In the genomic region with DNA sequence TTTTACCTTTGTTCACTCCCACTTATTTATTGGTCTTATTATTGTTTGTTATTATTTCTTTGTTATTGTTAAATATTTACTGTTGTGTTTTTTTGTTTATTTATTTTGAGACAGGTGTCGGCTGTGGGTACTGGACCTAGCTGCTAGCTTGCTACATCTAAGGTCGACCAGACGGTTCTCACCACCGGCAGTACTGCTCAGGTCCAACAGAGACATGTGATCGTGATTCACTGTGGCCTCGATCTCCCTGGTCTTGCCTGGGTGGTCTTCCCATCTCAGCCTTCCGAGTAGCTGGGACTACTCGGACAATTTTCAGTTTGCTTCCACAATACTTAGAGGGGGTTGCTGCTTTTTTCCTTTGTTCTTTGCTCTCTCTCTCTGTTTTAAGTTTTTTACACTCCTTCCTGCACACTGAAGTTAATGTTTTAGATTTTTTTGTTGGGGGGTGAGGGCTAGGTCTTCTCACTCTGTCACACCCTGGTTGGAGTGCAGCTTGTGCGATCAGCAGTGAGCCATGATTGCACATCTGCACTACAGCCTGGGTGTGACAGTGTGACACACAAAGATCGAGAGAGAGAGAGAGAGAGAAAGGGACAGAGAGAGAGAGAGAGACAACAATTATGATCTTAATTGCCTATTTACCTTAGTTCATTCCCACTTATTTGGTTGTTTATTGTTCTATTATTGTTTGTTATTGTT, we compare ENCODE assay signal across 27 cellular contexts.
A peak's percentile ranks its signal among the peaks of the same experiment; 100 is the strongest.
DNase-seq lines count a peak whose midpoint lies in the region; ATAC-seq, FAIRE-seq and TF ChIP-seq lines count a peak whose summit lies in the region.
"Had no signal": no experiment of that assay in that cellular context is flagged by ENCODE, and none has a peak within 500 bp of the region (broad histone marks: within the 10 kb centered on the region; RNA-seq: fewer than 3 reads in every experiment).

No MANE protein-coding gene starts in this region.

- TF ChIP-seq EP300 in HepG2 (IDR thresholded peaks at IDR 0.05; ENCODE audit: low read depth in 2 of 2, low read length in 2 of 2) = no peak
- no peak for TF ChIP-seq EP300 in HepG2 (CRISPR knock-in tag; IDR thresholded peaks at IDR 0.05; ENCODE audit: borderline replicate concordance)

- TF ChIP-seq POLR2A in spleen (IDR thresholded peaks at IDR 0.05) (no peak), HepG2 (IDR thresholded peaks at IDR 0.05; ENCODE audit: insufficient read depth in 1 of 2, low read depth in 2 of 2, low read length in 2 of 2) (no peak)

- peak overlapping the region; percentile 72 for H3K27ac ChIP-seq in SU-DHL-6 (ENCODE audit: low read depth, low read length)
- peak overlapping the region in 7 of 8 donors; percentile 5 to 81 (median 71) for H3K27ac ChIP-seq in spleen
- H3K27ac ChIP-seq in HepG2 (ENCODE audit: extremely low read length, insufficient read depth, low read length) = no peak overlapping the region
- H3K27ac ChIP-seq in lower lobe of right lung = no peak overlapping the region
- H3K27ac ChIP-seq: dorsolateral prefrontal cortex, PC-9, SJCRH30, upper lobe of right lung, WERI-Rb-1 had no signal

- in situ Hi-C loops in HepG2 (cut with HindIII; ENCODE audit: extremely low pct_ligation_motif_present, low pct_unique_long_range_greater_than_20kb) = no loop called here

- DNase-seq in activated T-cell treated with anti-CD3 and anti-CD28 coated beads, Interleukin-2, amount 50 U/mL, for 72 hours = no peak
- no peak for DNase-seq in activated T-cell treated with anti-CD3 and anti-CD28 coated beads, Interleukin-2, amount 50 U/mL, for 1 hour
- peak; percentile 82 for DNase-seq in MV-4-11 (lab: John Stamatoyannopoulos, UW)
- no peak for DNase-seq in spleen
- no peak for DNase-seq in chondrocyte (ENCODE audit: low spot score)
- no peak for DNase-seq in HepG2 (ENCODE audit: low spot score)
- DNase-seq in lower lobe of right lung = no peak
- DNase-seq: activated CD4-positive, alpha-beta T cell treated with anti-CD3 and anti-CD28 coated beads, Interleukin-2, amount 50 U/mL, for 4 hours; activated naive CD4-positive, alpha-beta T cell; activated T-cell treated with anti-CD3 and anti-CD28 coated beads for 4 hours; BE2C; Calu3; caudate nucleus; dorsolateral prefrontal cortex; MG63; naive thymus-derived CD8-positive, alpha-beta T cell; NCI-H1694 treated with DMSO at 0.1 percent for 48 hours; NCI-H526; PC-9; retina; SJCRH30; stimulated activated CD4-positive, alpha-beta T cell treated with anti-CD3 and anti-CD28 coated beads, Interleukin-4, amount 100 ng/mL, for 24 hours; T-helper 2 cell; upper lobe of right lung; WERI-Rb-1 had no signal

- no peak for TF ChIP-seq RAD21 in HepG2 (CRISPR knock-in tag; IDR thresholded peaks at IDR 0.05)

- BruUV-seq in HepG2 (replicated peaks; lab: Mats Ljungman, UMichigan) = no TSS peak

- peak overlapping the region; percentile 25 for H3K27ac Mint-ChIP-seq in activated T-cell treated with anti-CD3 and anti-CD28 coated beads, Interleukin-2, amount 50 U/mL, for 72 hours
- H3K27ac Mint-ChIP-seq in chondrocyte (ENCODE audit: unreplicated experiment) = no peak overlapping the region

- H3K79me2 ChIP-seq in SU-DHL-6 (ENCODE audit: insufficient read depth, low read length) (peaks cover 60% of the 10 kb centered on the region), HepG2 (ENCODE audit: insufficient read depth, low read length) (peaks cover 13% of the 10 kb centered on the region)

- H3K4me2 ChIP-seq in SU-DHL-6 (ENCODE audit: low read depth, low read length, poor library complexity, severe bottlenecking) (peak overlapping the region; percentile 91), HepG2 (ENCODE audit: low read depth, low read length) (no peak overlapping the region)
- H3K4me2 ChIP-seq: PC-9 had no signal

- H3K9me2 ChIP-seq in SU-DHL-6 (replicated peaks; ENCODE audit: insufficient read depth, low read length) = no peaks in the 10 kb centered on the region

- H3K9me3 Mint-ChIP-seq in activated T-cell treated with anti-CD3 and anti-CD28 coated beads, Interleukin-2, amount 50 U/mL, for 72 hours = peaks cover 19 to 22% of the 10 kb centered on the region in 2 donors
- H3K9me3 Mint-ChIP-seq in chondrocyte (ENCODE audit: low read depth) = peaks cover 25% of the 10 kb centered on the region

- CTCF ChIA-PET in HepG2 (lab: Yijun Ruan, JAX; ENCODE audit: low intra/inter-chr PET ratio, low total read pairs) = no interaction called here

- peak overlapping the region; percentile 85 for H2AFZ ChIP-seq in SU-DHL-6 (ENCODE audit: low read depth, low read length, severe bottlenecking)
- H2AFZ ChIP-seq in HepG2 (ENCODE audit: low read length) = no peak overlapping the region
- H2AFZ ChIP-seq: PC-9 had no signal

- H3K27me3 ChIP-seq in SU-DHL-6 (ENCODE audit: low read length) (no peaks in the 10 kb centered on the region), spleen (replicated peaks in 1 of 7) (no peaks in the 10 kb centered on the region), HepG2 (ENCODE audit: control insufficient read depth in 1 of 2, insufficient read depth in 2 of 2, low read length in 2 of 2) (no peaks in the 10 kb centered on the region; a peak in 1 of 5 replicates), lower lobe of right lung (ENCODE audit: low read depth) (no peaks in the 10 kb centered on the region)
- H3K27me3 ChIP-seq: BE2C, dorsolateral prefrontal cortex, MG63, SJCRH30, upper lobe of right lung had no signal

- H4K20me1 ChIP-seq in SU-DHL-6 (ENCODE audit: low read depth, low read length) = no peaks in the 10 kb centered on the region
- H4K20me1 ChIP-seq in HepG2 (ENCODE audit: insufficient read depth, low read length) = no peaks in the 10 kb centered on the region

- no peaks in the 10 kb centered on the region for H3F3A ChIP-seq in SU-DHL-6 (ENCODE audit: insufficient read depth)

- H3K36me3 ChIP-seq in SU-DHL-6 (ENCODE audit: low read length) (no peaks in the 10 kb centered on the region; the same call in 1 of the 2 replicates), spleen (peaks cover 0 to 24% (median 0%) of the 10 kb centered on the region in 6 donors), HepG2 (replicated peaks in 1 of 2; ENCODE audit: control insufficient read depth in 1 of 2, insufficient read depth in 2 of 2, low read length in 2 of 2) (peaks cover 2 to 6% of the 10 kb centered on the region in 2 experiments; a peak in 3 of 5 replicates), lower lobe of right lung (no peaks in the 10 kb centered on the region)
- H3K36me3 ChIP-seq: upper lobe of right lung had no signal

- TF ChIP-seq CTCF in SU-DHL-6 (IDR thresholded peaks at IDR 0.05; ENCODE audit: insufficient read depth, low read length, poor library complexity, severe bottlenecking) = no peak
- TF ChIP-seq CTCF in spleen (IDR thresholded peaks at IDR 0.05 in 8 of 11, conservative IDR thresholded peaks at IDR 0.05 in 3 of 11) = no peak
- TF ChIP-seq CTCF in chondrocyte (IDR thresholded peaks at IDR 0.05) = no peak
- no peak for TF ChIP-seq CTCF in HepG2 (CRISPR knock-in tag; IDR thresholded peaks at IDR 0.05)
- TF ChIP-seq CTCF in lower lobe of right lung (IDR thresholded peaks at IDR 0.05) = no peak

- H3K9me3 ChIP-seq in SU-DHL-6 (ENCODE audit: insufficient read depth, low read length) (no peaks in the 10 kb centered on the region), spleen (peaks cover 0 to 22% (median 11%) of the 10 kb centered on the region in 8 donors), HepG2 (ENCODE audit: low read length) (no peaks in the 10 kb centered on the region), lower lobe of right lung (no peaks in the 10 kb centered on the region)
- H3K9me3 ChIP-seq: BE2C, upper lobe of right lung had no signal

- POLR2A ChIA-PET in HepG2 (lab: Yijun Ruan, JAX) = no interaction called here

- 68 to 96% (median 79%) methylated on average over 10 of the region's 10 CpGs for WGBS in spleen, 5 donors
- whole genome bisulfite sequencing in HepG2 (ENCODE audit: low lambda C conversion rate) = 84% methylated on average over 10 of the region's 10 CpGs

- ATAC-seq in activated T-cell treated with anti-CD3 and anti-CD28 coated beads, Interleukin-2, amount 50 U/mL, for 72 hours (replicated peaks in 1 of 2) = no peak
- ATAC-seq in HepG2 (no peak), lower lobe of right lung (no peak)
- ATAC-seq: naive thymus-derived CD8-positive, alpha-beta T cell; upper lobe of right lung had no signal

- H3K4me1 ChIP-seq in spleen (peaks cover 0 to 11% (median 0%) of the 10 kb centered on the region in 6 donors), HepG2 (ENCODE audit: insufficient read depth, low read length) (no peaks in the 10 kb centered on the region), lower lobe of right lung (no peaks in the 10 kb centered on the region)
- H3K4me1 ChIP-seq: BE2C, SJCRH30, upper lobe of right lung had no signal

- H3K4me1 Mint-ChIP-seq in activated T-cell treated with anti-CD3 and anti-CD28 coated beads, Interleukin-2, amount 50 U/mL, for 72 hours (ENCODE audit: low read depth) = peaks cover 2% of the 10 kb centered on the region
- H3K4me1 Mint-ChIP-seq in chondrocyte (ENCODE audit: low read depth) = peaks cover 66% of the 10 kb centered on the region

- H3K27me3 Mint-ChIP-seq in activated T-cell treated with anti-CD3 and anti-CD28 coated beads, Interleukin-2, amount 50 U/mL, for 72 hours (ENCODE audit: low read depth) = no peaks in the 10 kb centered on the region
- no peaks in the 10 kb centered on the region for H3K27me3 Mint-ChIP-seq in chondrocyte (ENCODE audit: low read depth)
- H3K27me3 Mint-ChIP-seq: naive thymus-derived CD8-positive, alpha-beta T cell had no signal

- no peak overlapping the region for H3K4me3 Mint-ChIP-seq in activated T-cell treated with anti-CD3 and anti-CD28 coated beads, Interleukin-2, amount 50 U/mL, for 72 hours
- H3K4me3 Mint-ChIP-seq in chondrocyte (ENCODE audit: unreplicated experiment) = no peak overlapping the region

- intact Hi-C loops in spleen (cut with DNase I; ENCODE audit: low total_unique reads) = no loop called here
- intact Hi-C loops in HepG2 (cut with micrococcal nuclease; ENCODE audit: unreplicated experiment) = no loop called here
- intact Hi-C loops in lower lobe of right lung (cut with DNase I) = no loop called here

- H3K4me3 ChIP-seq in SU-DHL-6 (ENCODE audit: insufficient read depth, low read length, poor library complexity, severe bottlenecking) (peak overlapping the region; percentile 41), spleen (no peak overlapping the region), HepG2 (replicated peaks in 1 of 3; ENCODE audit: insufficient read depth in 1 of 3, low read depth in 2 of 3, low read length in 3 of 3) (no peak overlapping the region), lower lobe of right lung (no peak overlapping the region)
- H3K4me3 ChIP-seq: dorsolateral prefrontal cortex, MG63, PC-9, SJCRH30, upper lobe of right lung had no signal

- H3K9ac ChIP-seq in SU-DHL-6 (ENCODE audit: low read length) (peak overlapping the region; percentile 48), HepG2 (ENCODE audit: insufficient read depth, low read depth, low read length) (no peak overlapping the region)

- H3K36me3 Mint-ChIP-seq in activated T-cell treated with anti-CD3 and anti-CD28 coated beads, Interleukin-2, amount 50 U/mL, for 72 hours (ENCODE audit: insufficient read depth in 2 of 2) = peaks cover 27 to 64% of the 10 kb centered on the region in 2 donors
- peaks cover 33% of the 10 kb centered on the region for H3K36me3 Mint-ChIP-seq in chondrocyte (ENCODE audit: low read depth)

- no peak for FAIRE-seq in HepG2 (lab: Jason Lieb, UNC)
- FAIRE-seq: H54 had no signal

Comparison
In these comparisons a context has a peak if more than half of its experiments do, and no peak if none do; other contexts are left out.
1. H3K27ac ChIP-seq: peak in SU-DHL-6 (single experiment) and spleen (7 of 8); none in HepG2 (single experiment) and lower lobe of right lung (single experiment).